In the genomic region with DNA sequence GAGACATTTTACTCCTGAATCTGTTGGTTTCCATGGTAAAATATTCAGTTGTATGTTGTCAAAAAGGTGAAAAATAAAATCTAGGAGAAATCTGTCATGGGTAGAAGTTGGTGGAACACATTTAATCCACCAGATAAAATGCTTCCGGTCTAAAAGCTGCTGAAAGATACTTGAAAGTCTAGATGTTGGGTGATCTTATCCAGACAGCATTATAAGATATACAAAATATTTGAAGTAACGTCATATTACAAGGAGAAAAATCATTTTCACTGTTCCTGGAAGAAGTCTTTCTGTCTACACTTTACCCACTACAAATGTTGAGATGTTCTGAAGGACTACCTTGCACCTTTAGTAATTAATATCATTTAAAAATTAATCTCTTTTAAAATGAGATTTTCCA, we compare ENCODE assay signal across 19 cellular contexts. TPM values are rescaled to one million over a fixed set of nuclear protein-coding genes. Genes with fewer than 3 reads are reported as not detected.
A peak's percentile ranks its signal among the peaks of the same experiment; 100 is the strongest.
DNase-seq lines count a peak whose midpoint lies in the region; ATAC-seq and TF ChIP-seq lines count a peak whose summit lies in the region.
"Had no signal": no experiment of that assay in that cellular context is flagged by ENCODE, and none has a peak within 500 bp of the region (broad histone marks: within the 10 kb centered on the region; RNA-seq: fewer than 3 reads in every experiment).

No MANE protein-coding gene starts in this region.

- H3K27ac ChIP-seq in HCT116 (ENCODE audit: low read depth, low read length) (no peak overlapping the region), coronary artery (peak overlapping the region; percentile 54 to 63), muscle layer of colon (ENCODE audit: low read depth, low read length) (peak overlapping the region; percentile 47), stomach smooth muscle (ENCODE audit: low read length) (peak overlapping the region; percentile 50)
- H3K27ac ChIP-seq: KMS-11, PC-9 had no signal

- CTCF ChIA-PET in HCT116 (lab: Charles Lee), result no interaction called here

- TF ChIP-seq RAD21 in HCT116 (IDR thresholded peaks at IDR 0.05; ENCODE audit: low read depth), result no peak

- BruUV-seq in HCT116 (replicated peaks; lab: Mats Ljungman, UMichigan), result no TSS peak

- POLR2A ChIA-PET in HCT116 (lab: Charles Lee), result no interaction called here

- no peaks in the 10 kb centered on the region for H3K79me2 ChIP-seq in HCT116 (ENCODE audit: insufficient read depth, low read length)

- DNase-seq in HCT116 (ENCODE audit: low read depth, low spot score) (no peak), coronary artery (ENCODE audit: low spot score) (no peak), NCI-H2107 (lab: John Stamatoyannopoulos, UW) (no peak), HK-2 (ENCODE audit: unreplicated experiment) (no peak)
- DNase-seq in stimulated activated naive CD4-positive, alpha-beta T cell treated with Interleukin-2 at 50 U/mL for 16 hours (lab: John Stamatoyannopoulos, UW), result no peak
- DNase-seq in effector CD8-positive, alpha-beta T cell (lab: John Stamatoyannopoulos, UW), result no peak
- DNase-seq: C1 segment of cervical spinal cord, GDM1, NCI-H1048, NCI-H1436 treated with DMSO at 0.1 percent for 48 hours, NCI-H2029 treated with DMSO at 0.1 percent for 48 hours, NCI-H510A treated with DMSO at 0.1 percent for 48 hours, NCI-H82, PC-9 had no signal

- intact Hi-C loops in HCT116 (cut with micrococcal nuclease), result no loop called here

- H2AFZ ChIP-seq in HCT116 (ENCODE audit: low read depth, low read length, poor library complexity, severe bottlenecking), result peak overlapping the region; percentile 21
- H2AFZ ChIP-seq: PC-9 had no signal

- H3K36me3 ChIP-seq in HCT116 (ENCODE audit: control insufficient read depth in 1 of 2, insufficient read depth in 2 of 2, low read length in 2 of 2) (no peaks in the 10 kb centered on the region), muscle layer of colon (ENCODE audit: insufficient read depth, low read length) (no peaks in the 10 kb centered on the region), stomach smooth muscle (ENCODE audit: control insufficient read depth in 2 of 2, insufficient read depth in 2 of 2, low read length in 2 of 2) (peaks cover 0 to 15% of the 10 kb centered on the region in 2 donors)

- no peak for TF ChIP-seq CTCF in HCT116 (IDR thresholded peaks at IDR 0.05 in 2 of 3, conservative IDR thresholded peaks at IDR 0.05 in 1 of 3; ENCODE audit: borderline replicate concordance in 1 of 3, insufficient read depth in 1 of 3, low read depth in 2 of 3, low read length in 2 of 3)
- no peak for TF ChIP-seq CTCF in coronary artery (IDR thresholded peaks at IDR 0.05)

- H3K9me3 ChIP-seq in HCT116 (ENCODE audit: control insufficient read depth in 1 of 2, insufficient read depth in 1 of 2, low read depth in 1 of 2, low read length in 2 of 2) (no peaks in the 10 kb centered on the region), muscle layer of colon (ENCODE audit: low read length) (no peaks in the 10 kb centered on the region), stomach smooth muscle (ENCODE audit: control insufficient read depth in 2 of 2, low read length in 2 of 2) (no peaks in the 10 kb centered on the region)

- H3K4me3 ChIP-seq in HCT116 (replicated peaks in 1 of 2; ENCODE audit: low read depth in 1 of 2, low read length in 2 of 2) (no peak overlapping the region), coronary artery (no peak overlapping the region), muscle layer of colon (ENCODE audit: low read depth in 1 of 2, low read length in 2 of 2) (no peak overlapping the region), stomach smooth muscle (ENCODE audit: low read length in 2 of 2) (no peak overlapping the region)
- H3K4me3 ChIP-seq: GM12878, PC-9 had no signal

- H3K4me1 ChIP-seq in HCT116 (ENCODE audit: control insufficient read depth in 1 of 2, insufficient read depth in 2 of 2, low read length in 2 of 2), result no peaks in the 10 kb centered on the region
- H3K4me1 ChIP-seq in muscle layer of colon (ENCODE audit: insufficient read depth, low read length), result peaks cover 49% of the 10 kb centered on the region
- H3K4me1 ChIP-seq in stomach smooth muscle (ENCODE audit: control insufficient read depth, insufficient read depth, low read length), result peaks cover 10% of the 10 kb centered on the region

- H3K9ac ChIP-seq in HCT116 (ENCODE audit: low read length), result no peak overlapping the region
- no peak overlapping the region for H3K9ac ChIP-seq in muscle layer of colon (ENCODE audit: low read length)
- H3K9ac ChIP-seq in stomach smooth muscle (ENCODE audit: low read length in 2 of 2), result no peak overlapping the region
- H3K9ac ChIP-seq: KMS-11 had no signal

- RAD21 ChIA-PET in HCT116 (lab: Charles Lee; ENCODE audit: low non-redundant PET in 1 of 2, low total read pairs in 2 of 2, uncharacterized antibody in 2 of 2, unreplicated experiment in 2 of 2), result no interaction called here

- H3K9me2 ChIP-seq in HCT116 (ENCODE audit: insufficient read depth), result no peaks in the 10 kb centered on the region; the same call in 1 of the 2 replicates

- ATAC-seq in HCT116, result no peak
- ATAC-seq: GM12878, HepG2 had no signal

- H4K20me1 ChIP-seq in HCT116 (ENCODE audit: insufficient read depth), result no peaks in the 10 kb centered on the region

- no peak for TF ChIP-seq POLR2A in HCT116 (IDR thresholded peaks at IDR 0.05; ENCODE audit: borderline replicate concordance, extremely low read depth, insufficient read depth, insufficient read length)

- H3K27me3 ChIP-seq in HCT116 (ENCODE audit: insufficient read depth, low read length) (no peaks in the 10 kb centered on the region), muscle layer of colon (ENCODE audit: control insufficient read depth in 1 of 2, insufficient read depth in 2 of 2, low read length in 2 of 2) (no peaks in the 10 kb centered on the region), stomach smooth muscle (ENCODE audit: control insufficient read depth in 1 of 2, insufficient read depth in 2 of 2, low read length in 2 of 2) (no peaks in the 10 kb centered on the region)

- no peak overlapping the region for H3K4me2 ChIP-seq in HCT116 (ENCODE audit: low read length)
- H3K4me2 ChIP-seq: KMS-11, PC-9 had no signal

TF ChIP-seq in HCT116, 20 proteins besides CTCF, POLR2A, EP300 and RAD21:
- TF ChIP-seq ZBTB33 (IDR thresholded peaks at IDR 0.05; ENCODE audit: extremely low read depth, insufficient replicate concordance, low read length) (no peak), SIN3A (IDR thresholded peaks at IDR 0.05; ENCODE audit: low read depth) (no peak), TCF7L2 (IDR thresholded peaks at IDR 0.05; ENCODE audit: borderline replicate concordance, extremely low read depth, insufficient read depth, insufficient read length) (no peak), CEBPB (IDR thresholded peaks at IDR 0.05; ENCODE audit: low read depth) (no peak)
- TF ChIP-seq, protein P1, sequence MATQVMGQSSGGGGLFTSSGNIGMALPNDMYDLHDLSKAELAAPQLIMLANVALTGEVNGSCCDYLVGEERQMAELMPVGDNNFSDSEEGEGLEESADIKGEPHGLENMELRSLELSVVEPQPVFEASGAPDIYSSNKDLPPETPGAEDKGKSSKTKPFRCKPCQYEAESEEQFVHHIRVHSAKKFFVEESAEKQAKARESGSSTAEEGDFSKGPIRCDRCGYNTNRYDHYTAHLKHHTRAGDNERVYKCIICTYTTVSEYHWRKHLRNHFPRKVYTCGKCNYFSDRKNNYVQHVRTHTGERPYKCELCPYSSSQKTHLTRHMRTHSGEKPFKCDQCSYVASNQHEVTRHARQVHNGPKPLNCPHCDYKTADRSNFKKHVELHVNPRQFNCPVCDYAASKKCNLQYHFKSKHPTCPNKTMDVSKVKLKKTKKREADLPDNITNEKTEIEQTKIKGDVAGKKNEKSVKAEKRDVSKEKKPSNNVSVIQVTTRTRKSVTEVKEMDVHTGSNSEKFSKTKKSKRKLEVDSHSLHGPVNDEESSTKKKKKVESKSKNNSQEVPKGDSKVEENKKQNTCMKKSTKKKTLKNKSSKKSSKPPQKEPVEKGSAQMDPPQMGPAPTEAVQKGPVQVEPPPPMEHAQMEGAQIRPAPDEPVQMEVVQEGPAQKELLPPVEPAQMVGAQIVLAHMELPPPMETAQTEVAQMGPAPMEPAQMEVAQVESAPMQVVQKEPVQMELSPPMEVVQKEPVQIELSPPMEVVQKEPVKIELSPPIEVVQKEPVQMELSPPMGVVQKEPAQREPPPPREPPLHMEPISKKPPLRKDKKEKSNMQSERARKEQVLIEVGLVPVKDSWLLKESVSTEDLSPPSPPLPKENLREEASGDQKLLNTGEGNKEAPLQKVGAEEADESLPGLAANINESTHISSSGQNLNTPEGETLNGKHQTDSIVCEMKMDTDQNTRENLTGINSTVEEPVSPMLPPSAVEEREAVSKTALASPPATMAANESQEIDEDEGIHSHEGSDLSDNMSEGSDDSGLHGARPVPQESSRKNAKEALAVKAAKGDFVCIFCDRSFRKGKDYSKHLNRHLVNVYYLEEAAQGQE (IDR thresholded peaks at IDR 0.05; ENCODE audit: low read depth), result no peak
TF ChIP-seq in HCT116: peak in this region for 0.

RNA-seq across cellular contexts. Expression of gene CALD1, which starts 40.9 kb away (rescaled TPM):
- 66.8 TPM for total RNA-seq in HCT116 (2021; ENCODE audit: unreplicated experiment)
- polyA plus RNA-seq in HCT116 (2012), result 24.7 and 30.9 TPM in 2 replicates
